Comparison of ENCODE assay signal across 22 cellular contexts in genomic region chr18:23569299-23570063, GRCh38. TPM values are rescaled to one million over a fixed set of nuclear protein-coding genes. Genes with fewer than 3 reads are reported as not detected.
DNase-seq lines count a peak whose midpoint lies in the region; ATAC-seq and TF ChIP-seq lines count a peak whose summit lies in the region.
"Had no signal": no experiment of that assay in that cellular context is flagged by ENCODE, and none has a peak within 500 bp of the region (broad histone marks: within the 10 kb centered on the region; RNA-seq: fewer than 3 reads in every experiment).

No MANE protein-coding gene starts in this region.

- peaks cover 0 to 41% (median 6%) of the 10 kb centered on the region in 4 donors for H3K36me3 ChIP-seq in right lobe of liver
- no peaks in the 10 kb centered on the region for H3K36me3 ChIP-seq in testis (ENCODE audit: low read depth, missing control alignments)

- 82% methylated on average over 5 of the region's 5 CpGs for WGBS in right lobe of liver (ENCODE audit: insufficient coverage, low coverage, low lambda C conversion rate, missing lambda C conversion rate)
- 92 to 93% methylated on average over 5 of the region's 5 CpGs for WGBS in testis, 2 donors

- DNase-seq in LNCaP clone FGC (ENCODE audit: low read depth) = no peak
- no peak for DNase-seq in endothelial cell (ENCODE audit: low spot score)
- no peak for DNase-seq in right lobe of liver
- DNase-seq in stimulated activated effector memory CD8-positive, alpha-beta T cell treated with anti-CD3 and anti-CD28 coated beads, Interleukin-12 subunit alpha, Interleukin-12 subunit beta, amount 100 ng/mL, for 72 hours (ENCODE audit: low spot score in 2 of 2) = no peak
- no peak for DNase-seq in testis
- DNase-seq: DMS79 treated with DMSO at 0.1 percent for 48 hours; GM23248; H9; HFFc6; Kasumi-1; MG63; NCI-H1417; NCI-H187; NCI-H2227 treated with DMSO at 0.1 percent for 48 hours; NCI-H510A treated with DMSO at 0.1 percent for 48 hours; NCI-H774; NK-92 treated with Interleukin-12 subunit alpha and Interleukin-12 subunit beta, amount 100 ng/mL, for 24 hours; SIG-M5; SK-N-SH had no signal

- peak; percentile 30 to 77 (median 71) for ATAC-seq in right lobe of liver
- no peak for ATAC-seq in stimulated activated effector memory CD8-positive, alpha-beta T cell treated with anti-CD3 and anti-CD28 coated beads, Interleukin-12 subunit alpha, Interleukin-12 subunit beta, amount 100 ng/mL, for 72 hours
- no peak for ATAC-seq in GM18907 (IDR thresholded peaks at IDR 0.05; ENCODE audit: unreplicated experiment)
- ATAC-seq in stimulated activated memory B cell treated with anti-CD40 and anti-IgM and Interleukin-4, amounts not matched to agents 10 μg/mL and 1 μg/mL and 100 μg/mL, for 72 hours = no peak

- peak overlapping the region in 1 of 3 donors; percentile 10 for H3K27ac ChIP-seq in right lobe of liver
- H3K27ac ChIP-seq in testis = no peak overlapping the region
- H3K27ac ChIP-seq: C4-2B, GM23248 had no signal

- H3K4me1 ChIP-seq in right lobe of liver (peaks cover 0 to 34% (median 6%) of the 10 kb centered on the region in 4 donors), testis (peaks cover 3% of the 10 kb centered on the region)

- peak overlapping the region; percentile 0; the same call in 1 of the 2 replicates for H3K4me3 ChIP-seq in LNCaP clone FGC (ENCODE audit: low read depth, low read length)
- no peak overlapping the region for H3K4me3 ChIP-seq in right lobe of liver
- no peak overlapping the region for H3K4me3 ChIP-seq in testis
- H3K4me3 ChIP-seq: GM23248, MG63 had no signal

- no peaks in the 10 kb centered on the region for H3K9me3 Mint-ChIP-seq in endothelial cell (ENCODE audit: unreplicated experiment)
- H3K9me3 Mint-ChIP-seq in stimulated activated effector memory CD8-positive, alpha-beta T cell treated with anti-CD3 and anti-CD28 coated beads, Interleukin-12 subunit alpha, Interleukin-12 subunit beta, amount 100 ng/mL, for 72 hours = no peaks in the 10 kb centered on the region
- H3K9me3 Mint-ChIP-seq in stimulated activated memory B cell treated with anti-CD40 and anti-IgM and Interleukin-4, amounts not matched to agents 10 μg/mL and 1 μg/mL and 100 μg/mL, for 72 hours = no peaks in the 10 kb centered on the region
- H3K9me3 Mint-ChIP-seq: H9, HFFc6 had no signal

- H3K27me3 Mint-ChIP-seq in endothelial cell (ENCODE audit: unreplicated experiment) = no peaks in the 10 kb centered on the region
- H3K27me3 Mint-ChIP-seq in stimulated activated memory B cell treated with anti-CD40 and anti-IgM and Interleukin-4, amounts not matched to agents 10 μg/mL and 1 μg/mL and 100 μg/mL, for 72 hours = no peaks in the 10 kb centered on the region

- intact Hi-C loops in right lobe of liver (cut with DNase I) = loop anchor here in 1 of 2 donors (10.0 kb wide), 1 partner anchor 45 kb away; no protein-coding TSS in a partner anchor
- intact Hi-C loops in testis (cut with DNase I; ENCODE audit: low total_unique reads) = no loop called here

- peak overlapping the region; percentile 18 for H3K4me3 Mint-ChIP-seq in endothelial cell (ENCODE audit: unreplicated experiment)
- H3K4me3 Mint-ChIP-seq in stimulated activated effector memory CD8-positive, alpha-beta T cell treated with anti-CD3 and anti-CD28 coated beads, Interleukin-12 subunit alpha, Interleukin-12 subunit beta, amount 100 ng/mL, for 72 hours = no peak overlapping the region
- no peak overlapping the region for H3K4me3 Mint-ChIP-seq in stimulated activated memory B cell treated with anti-CD40 and anti-IgM and Interleukin-4, amounts not matched to agents 10 μg/mL and 1 μg/mL and 100 μg/mL, for 72 hours
- H3K4me3 Mint-ChIP-seq: H9, HFFc6 had no signal

- TF ChIP-seq CTCF in LNCaP clone FGC (IDR thresholded peaks at IDR 0.05; ENCODE audit: control insufficient read depth, extremely low read depth, insufficient read depth) = no peak
- TF ChIP-seq CTCF in endothelial cell (IDR thresholded peaks at IDR 0.05; ENCODE audit: unreplicated experiment) = no peak
- TF ChIP-seq CTCF in right lobe of liver (IDR thresholded peaks at IDR 0.05) = no peak
- no peak for TF ChIP-seq CTCF in testis (IDR thresholded peaks at IDR 0.05)

- no peaks in the 10 kb centered on the region for H3K9me3 ChIP-seq in right lobe of liver
- H3K9me3 ChIP-seq in testis = no peaks in the 10 kb centered on the region
- H3K9me3 ChIP-seq: MG63, SK-N-SH had no signal

- H3K27me3 ChIP-seq in right lobe of liver = no peaks in the 10 kb centered on the region
- no peaks in the 10 kb centered on the region for H3K27me3 ChIP-seq in testis
- H3K27me3 ChIP-seq: MG63 had no signal

- TF ChIP-seq POLR2A in right lobe of liver (IDR thresholded peaks at IDR 0.05) = no peak
- no peak for TF ChIP-seq POLR2A in testis (IDR thresholded peaks at IDR 0.05)

- no peak overlapping the region for H3K27ac Mint-ChIP-seq in endothelial cell (ENCODE audit: unreplicated experiment)
- peak overlapping the region; percentile 67 for H3K27ac Mint-ChIP-seq in stimulated activated effector memory CD8-positive, alpha-beta T cell treated with anti-CD3 and anti-CD28 coated beads, Interleukin-12 subunit alpha, Interleukin-12 subunit beta, amount 100 ng/mL, for 72 hours
- H3K27ac Mint-ChIP-seq in stimulated activated memory B cell treated with anti-CD40 and anti-IgM and Interleukin-4, amounts not matched to agents 10 μg/mL and 1 μg/mL and 100 μg/mL, for 72 hours = no peak overlapping the region
- H3K27ac Mint-ChIP-seq: H9, HFFc6 had no signal

- peaks cover 7% of the 10 kb centered on the region for H3K4me1 Mint-ChIP-seq in endothelial cell (ENCODE audit: unreplicated experiment)
- H3K4me1 Mint-ChIP-seq in stimulated activated effector memory CD8-positive, alpha-beta T cell treated with anti-CD3 and anti-CD28 coated beads, Interleukin-12 subunit alpha, Interleukin-12 subunit beta, amount 100 ng/mL, for 72 hours = peaks cover 37% of the 10 kb centered on the region
- peaks cover 13% of the 10 kb centered on the region for H3K4me1 Mint-ChIP-seq in stimulated activated memory B cell treated with anti-CD40 and anti-IgM and Interleukin-4, amounts not matched to agents 10 μg/mL and 1 μg/mL and 100 μg/mL, for 72 hours

- H3K36me3 Mint-ChIP-seq in endothelial cell (ENCODE audit: low read depth, unreplicated experiment) = peaks cover 17% of the 10 kb centered on the region
- H3K36me3 Mint-ChIP-seq in stimulated activated effector memory CD8-positive, alpha-beta T cell treated with anti-CD3 and anti-CD28 coated beads, Interleukin-12 subunit alpha, Interleukin-12 subunit beta, amount 100 ng/mL, for 72 hours = peaks cover 89% of the 10 kb centered on the region
- peaks cover 53% of the 10 kb centered on the region for H3K36me3 Mint-ChIP-seq in stimulated activated memory B cell treated with anti-CD40 and anti-IgM and Interleukin-4, amounts not matched to agents 10 μg/mL and 1 μg/mL and 100 μg/mL, for 72 hours

RNA-seq across cellular contexts. Expression of gene NPC1, which starts 16.8 kb away (rescaled TPM):
- total RNA-seq in endothelial cell (ENCODE audit: unreplicated experiment) = 24.1 TPM
- total RNA-seq in right lobe of liver = 10 to 100 TPM; 11.9 to 31.2 (median 20.0) TPM
- total RNA-seq in testis = 10 to 100 TPM; 66.8 to 83.2 TPM
- polyA plus RNA-seq in testis (ENCODE audit: insufficient read depth, low read depth, low replicate concordance) = 36.8 TPM

Comparison
In these comparisons a context has a peak if more than half of its experiments do, and no peak if none do; other contexts are left out.
1. ATAC-seq: peak in right lobe of liver (4 of 4); none in stimulated activated effector memory CD8-positive, alpha-beta T cell treated with anti-CD3 and anti-CD28 coated beads, Interleukin-12 subunit alpha, Interleukin-12 subunit beta, amount 100 ng/mL, for 72 hours (single experiment), GM18907 (single experiment) and stimulated activated memory B cell treated with anti-CD40 and anti-IgM and Interleukin-4, amounts not matched to agents 10 μg/mL and 1 μg/mL and 100 μg/mL, for 72 hours (single experiment).